1 cellular context compared by ENCODE assay signal in the genomic region with DNA sequence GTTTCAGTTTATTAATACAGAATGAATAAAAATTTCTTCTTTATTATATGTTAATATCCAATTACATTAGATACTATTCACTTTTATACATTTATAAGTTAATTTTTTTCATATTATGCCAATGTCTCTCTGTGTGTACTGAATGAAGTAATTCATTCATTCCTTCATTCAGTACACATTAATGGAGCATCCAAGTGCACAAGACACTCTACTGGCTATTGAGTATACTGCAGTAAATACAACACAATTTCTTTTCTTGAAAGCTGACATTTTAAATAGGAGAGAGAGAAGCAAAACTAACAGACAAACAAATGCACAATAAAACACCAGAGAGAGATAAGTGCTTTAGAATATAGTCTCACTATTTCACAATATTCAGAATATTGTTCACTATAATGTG.
TF ChIP-seq lines count a peak whose summit lies in the region.

No MANE protein-coding gene starts in this region.

TF ChIP-seq in SK-N-SH, 30 proteins besides CTCF, POLR2A, EP300 and RAD21 (continued from another document):
- TF ChIP-seq GABPA (IDR thresholded peaks at IDR 0.05; ENCODE audit: low read depth) = no peak
- TF ChIP-seq, protein P1, sequence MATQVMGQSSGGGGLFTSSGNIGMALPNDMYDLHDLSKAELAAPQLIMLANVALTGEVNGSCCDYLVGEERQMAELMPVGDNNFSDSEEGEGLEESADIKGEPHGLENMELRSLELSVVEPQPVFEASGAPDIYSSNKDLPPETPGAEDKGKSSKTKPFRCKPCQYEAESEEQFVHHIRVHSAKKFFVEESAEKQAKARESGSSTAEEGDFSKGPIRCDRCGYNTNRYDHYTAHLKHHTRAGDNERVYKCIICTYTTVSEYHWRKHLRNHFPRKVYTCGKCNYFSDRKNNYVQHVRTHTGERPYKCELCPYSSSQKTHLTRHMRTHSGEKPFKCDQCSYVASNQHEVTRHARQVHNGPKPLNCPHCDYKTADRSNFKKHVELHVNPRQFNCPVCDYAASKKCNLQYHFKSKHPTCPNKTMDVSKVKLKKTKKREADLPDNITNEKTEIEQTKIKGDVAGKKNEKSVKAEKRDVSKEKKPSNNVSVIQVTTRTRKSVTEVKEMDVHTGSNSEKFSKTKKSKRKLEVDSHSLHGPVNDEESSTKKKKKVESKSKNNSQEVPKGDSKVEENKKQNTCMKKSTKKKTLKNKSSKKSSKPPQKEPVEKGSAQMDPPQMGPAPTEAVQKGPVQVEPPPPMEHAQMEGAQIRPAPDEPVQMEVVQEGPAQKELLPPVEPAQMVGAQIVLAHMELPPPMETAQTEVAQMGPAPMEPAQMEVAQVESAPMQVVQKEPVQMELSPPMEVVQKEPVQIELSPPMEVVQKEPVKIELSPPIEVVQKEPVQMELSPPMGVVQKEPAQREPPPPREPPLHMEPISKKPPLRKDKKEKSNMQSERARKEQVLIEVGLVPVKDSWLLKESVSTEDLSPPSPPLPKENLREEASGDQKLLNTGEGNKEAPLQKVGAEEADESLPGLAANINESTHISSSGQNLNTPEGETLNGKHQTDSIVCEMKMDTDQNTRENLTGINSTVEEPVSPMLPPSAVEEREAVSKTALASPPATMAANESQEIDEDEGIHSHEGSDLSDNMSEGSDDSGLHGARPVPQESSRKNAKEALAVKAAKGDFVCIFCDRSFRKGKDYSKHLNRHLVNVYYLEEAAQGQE (IDR thresholded peaks at IDR 0.05; ENCODE audit: low read depth, low read length) = no peak
- TF ChIP-seq TAF1 (IDR thresholded peaks at IDR 0.05; ENCODE audit: borderline replicate concordance, low read depth, low read length) = no peak
